1 cellular context compared by ENCODE assay signal in genomic region chr6:13380761-13381160, GRCh38.
TF ChIP-seq lines count a peak whose summit lies in the region.

No MANE protein-coding gene starts in this region.

TF ChIP-seq in K562, 482 proteins besides CTCF, POLR2A, EP300 and RAD21 (continued from another document):
- TF ChIP-seq ZNF609 (CRISPR knock-in tag; IDR thresholded peaks at IDR 0.05; ENCODE audit: borderline replicate concordance) (peak; percentile 89; the same call in 1 of the 2 replicates), NFIC (IDR thresholded peaks at IDR 0.05) (peak; percentile 92), CBFA2T2 (conservative IDR thresholded peaks at IDR 0.05) (peak; percentile 98), MEF2D (tag; conservative IDR thresholded peaks at IDR 0.05; ENCODE audit: low read depth) (0 out of 2 replicates have a peak, but pooled peaks have one; percentile 49), NR2C1 (IDR thresholded peaks at IDR 0.05) (peak; percentile 50; the same call in 1 of the 2 replicates), NR2C1 (tag; IDR thresholded peaks at IDR 0.05) (peak; percentile 69), CC2D1A (IDR thresholded peaks at IDR 0.05) (peak; percentile 91; the same call in 1 of the 2 replicates)
